Comparison of ENCODE assay signal across 17 cellular contexts in genomic region chr2:23037596-23037995, GRCh38.
DNase-seq lines count a peak whose midpoint lies in the region; TF ChIP-seq lines count a peak whose summit lies in the region.
"Had no signal": no experiment of that assay in that cellular context is flagged by ENCODE, and none has a peak within 500 bp of the region (broad histone marks: within the 10 kb centered on the region; RNA-seq: fewer than 3 reads in every experiment).

No MANE protein-coding gene starts in this region.

- TF ChIP-seq CTCF in tibial nerve (IDR thresholded peaks at IDR 0.05): no peak

- TF ChIP-seq POLR2A in tibial nerve (IDR thresholded peaks at IDR 0.05): no peak

- no peaks in the 10 kb centered on the region for H3K27me3 ChIP-seq in tibial nerve
- H3K27me3 ChIP-seq: SJSA1 had no signal

- no peaks in the 10 kb centered on the region for H3K9me3 ChIP-seq in tibial nerve
- H3K9me3 ChIP-seq: SJSA1 had no signal

- WGBS in tibial nerve, 2 donors: 46 to 64% methylated on average over 2 of the region's 2 CpGs

- DNase-seq in NCI-H446 treated with DMSO at 0.1 percent for 48 hours (lab: John Stamatoyannopoulos, UW) (peak; percentile 9), NCI-H446 (lab: John Stamatoyannopoulos, UW) (no peak), globus pallidus (ENCODE audit: low spot score) (peak; percentile 95), nucleus accumbens (lab: John Stamatoyannopoulos, UW) (peak in 40 of 56 donors; percentile 5 to 74 (median 41)), tibial nerve (ENCODE audit: low spot score in 2 of 2) (no peak), CD1c-positive myeloid dendritic cell (ENCODE audit: extremely low spot score) (no peak), NCI-H82 (lab: John Stamatoyannopoulos, UW) (no peak), DMS79 treated with DMSO at 0.1 percent for 48 hours (lab: John Stamatoyannopoulos, UW) (no peak)
- DNase-seq: H7, NCI-H1048, NCI-H1436 treated with DMSO at 0.1 percent for 48 hours, NCI-H2029 treated with DMSO at 0.1 percent for 48 hours, NCI-H524, PC-3 had no signal

- H3K36me3 ChIP-seq in tibial nerve: no peaks in the 10 kb centered on the region
- H3K36me3 ChIP-seq: SJSA1 had no signal

- H3K4me3 ChIP-seq in tibial nerve: no peak overlapping the region
- H3K4me3 ChIP-seq: SJSA1 had no signal

- TF ChIP-seq EP300 in tibial nerve (IDR thresholded peaks at IDR 0.05): peak in 1 of 2 donors; percentile 63

- peaks cover 2 to 58% (median 21%) of the 10 kb centered on the region in 4 donors for H3K4me1 ChIP-seq in tibial nerve
- H3K4me1 ChIP-seq: SJSA1 had no signal

- peak overlapping the region in 3 of 4 donors; percentile 48 to 73 (median 73) for H3K27ac ChIP-seq in tibial nerve
- H3K27ac ChIP-seq: 22Rv1, KMS-11, SJSA1 had no signal

Comparison
In these comparisons a context has a peak if more than half of its experiments do, and no peak if none do; other contexts are left out.
1. DNase-seq: peak in NCI-H446 treated with DMSO at 0.1 percent for 48 hours (single experiment), globus pallidus (single experiment) and nucleus accumbens (40 of 56); none in NCI-H446 (0 of 2), tibial nerve (0 of 2), CD1c-positive myeloid dendritic cell (single experiment), NCI-H82 (single experiment) and DMS79 treated with DMSO at 0.1 percent for 48 hours (single experiment).